In the genomic region with DNA sequence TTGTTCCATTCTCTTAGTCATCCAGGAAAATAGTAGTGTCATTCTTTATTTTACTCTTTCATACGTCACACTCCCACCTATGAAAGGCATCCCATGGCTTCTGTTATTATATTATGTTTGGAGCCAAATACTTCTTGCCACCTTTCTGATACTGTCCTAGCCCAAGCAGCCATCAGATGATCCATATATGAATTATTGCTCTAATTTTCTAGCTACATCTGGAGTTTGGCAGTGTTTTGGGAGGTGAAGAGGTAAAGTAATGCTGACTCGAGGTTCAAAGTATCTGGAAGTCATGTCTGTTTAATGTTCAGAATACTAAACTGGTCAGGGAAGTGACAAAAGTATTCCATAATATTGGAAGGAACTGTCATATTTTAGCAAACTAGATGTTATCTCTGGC, we compare ENCODE assay signal across 6 cellular contexts.
"Had no signal": no experiment of that assay in that cellular context is flagged by ENCODE, and none has a peak within 500 bp of the region (broad histone marks: within the 10 kb centered on the region; RNA-seq: fewer than 3 reads in every experiment).

No MANE protein-coding gene starts in this region.

- H3K4me2 ChIP-seq: GM23338 had no signal

- DNase-seq: H9, HCEC 1CT had no signal

- H3K4me3 ChIP-seq: GM23338 had no signal

- FAIRE-seq: H1, H54, HTR-8/SVneo had no signal

- H2AFZ ChIP-seq: GM23338 had no signal

- ATAC-seq: GM23338 had no signal
